ENCODE assay signal across 8 cellular contexts in the genomic region with DNA sequence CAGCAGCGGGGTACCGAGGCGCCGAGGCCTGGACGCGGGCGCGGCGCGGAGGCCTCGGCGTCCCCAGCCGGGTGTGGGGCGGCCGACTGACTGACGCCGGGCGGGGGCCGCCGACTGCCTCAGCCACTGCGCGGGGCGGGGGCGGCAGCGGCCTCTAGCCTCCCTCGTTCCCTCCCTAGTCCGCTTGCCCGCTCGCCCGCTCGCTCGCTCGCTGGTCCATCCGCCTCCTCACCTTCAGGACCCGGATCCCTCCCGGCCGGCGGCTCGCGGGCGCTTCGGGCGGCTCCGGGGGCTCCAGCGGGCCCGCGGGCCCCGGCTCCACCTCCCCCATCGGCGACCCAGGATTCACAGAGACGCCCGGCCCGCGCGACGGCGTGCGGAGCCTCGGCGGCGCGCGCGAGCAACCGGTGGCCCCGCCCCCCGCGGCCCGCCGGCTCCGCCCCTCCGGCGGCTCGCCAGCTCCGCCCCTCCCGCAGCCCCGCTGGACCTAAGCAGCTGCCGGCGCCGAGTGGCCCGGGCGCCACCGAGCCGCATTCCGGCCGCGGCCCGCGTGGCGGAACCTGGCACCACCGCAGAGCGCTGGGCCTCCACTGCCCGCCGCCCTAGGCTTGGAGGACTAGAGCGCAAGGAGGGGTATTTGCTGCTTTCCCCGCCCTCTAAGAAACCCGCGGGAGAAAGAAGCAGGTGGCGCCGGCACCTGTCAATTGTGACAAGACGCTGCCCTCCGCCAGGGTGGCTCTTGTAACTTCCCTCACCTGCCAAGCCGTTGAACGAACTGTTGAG. TPM values are rescaled to one million over a fixed set of nuclear protein-coding genes. Genes with fewer than 3 reads are reported as not detected.
DNase-seq lines count a peak whose midpoint lies in the region; ATAC-seq, FAIRE-seq and TF ChIP-seq lines count a peak whose summit lies in the region.

No MANE protein-coding gene starts in this region.

- H2AFZ ChIP-seq in HepG2 (ENCODE audit: low read length), result peak overlapping the region; percentile 57

- DNase-seq in ACHN, result peak; percentile 81
- peak; percentile 77 for DNase-seq in NCI-H345 (lab: John Stamatoyannopoulos, UW)
- DNase-seq in activated CD4-positive, alpha-beta T cell treated with anti-CD3 and anti-CD28 coated beads for 48 hours, result peak; percentile 82
- peak; percentile 81 for DNase-seq in coronary artery (ENCODE audit: low spot score)
- DNase-seq in HepG2 (ENCODE audit: low spot score), result peak; percentile 49
- DNase-seq in stimulated activated CD4-positive, alpha-beta T cell treated with anti-CD3 and anti-CD28 coated beads, Interleukin-2, amount 100 ng/mL, for 48 hours, result peak; percentile 63 to 80

- H3K36me3 ChIP-seq in HepG2 (replicated peaks in 1 of 2; ENCODE audit: control insufficient read depth in 1 of 2, insufficient read depth in 2 of 2, low read length in 2 of 2), result no peaks in the 10 kb centered on the region

- H3K79me2 ChIP-seq in HepG2 (ENCODE audit: insufficient read depth, low read length), result peaks cover 6% of the 10 kb centered on the region

- H3K9me3 ChIP-seq in HepG2 (ENCODE audit: low read length), result no peaks in the 10 kb centered on the region

- no peak for TF ChIP-seq EP300 in HepG2 (IDR thresholded peaks at IDR 0.05; ENCODE audit: low read depth in 2 of 2, low read length in 2 of 2)
- no peak for TF ChIP-seq EP300 in HepG2 (CRISPR knock-in tag; IDR thresholded peaks at IDR 0.05; ENCODE audit: borderline replicate concordance)

- peaks cover 4% of the 10 kb centered on the region; the same call in 1 of the 2 replicates for H4K20me1 ChIP-seq in HepG2 (ENCODE audit: insufficient read depth, low read length)

- BruUV-seq in HepG2 (replicated peaks; lab: Mats Ljungman, UMichigan), result no TSS peak

- CTCF ChIA-PET in HepG2 (lab: Yijun Ruan, JAX; ENCODE audit: low intra/inter-chr PET ratio, low total read pairs), result no interaction called here

- H3K4me2 ChIP-seq in HepG2 (ENCODE audit: low read depth, low read length), result peak overlapping the region; percentile 98

- no peak for TF ChIP-seq CTCF in coronary artery (IDR thresholded peaks at IDR 0.05)
- TF ChIP-seq CTCF in HepG2 (CRISPR knock-in tag; IDR thresholded peaks at IDR 0.05), result peak; percentile 10; the same call in 1 of the 2 replicates

- ATAC-seq in GM18517 (IDR thresholded peaks at IDR 0.05; ENCODE audit: unreplicated experiment) (peak; percentile 66), HG03025 (IDR thresholded peaks at IDR 0.05; ENCODE audit: low FRiP score, unreplicated experiment) (peak; percentile 72), HepG2 (peak; percentile 87)

- peak; percentile 53 to 55 for TF ChIP-seq POLR2A in HepG2 (IDR thresholded peaks at IDR 0.05; ENCODE audit: insufficient read depth in 1 of 2, low read depth in 2 of 2, low read length in 2 of 2)

- peak; percentile 50 for TF ChIP-seq RAD21 in HepG2 (CRISPR knock-in tag; IDR thresholded peaks at IDR 0.05)

- H3K27me3 ChIP-seq in HepG2 (ENCODE audit: control insufficient read depth in 1 of 2, insufficient read depth in 2 of 2, low read length in 2 of 2), result no peaks in the 10 kb centered on the region; a peak in 1 of 5 replicates

- FAIRE-seq in HepG2 (lab: Jason Lieb, UNC), result no peak

- POLR2A ChIA-PET in HepG2 (lab: Yijun Ruan, JAX), result interaction anchor here (1.0 kb wide), 1 partner anchor 9 kb away, joined by 3 read pairs; no protein-coding TSS in a partner anchor

- in situ Hi-C loops in ACHN (cut with HindIII; ENCODE audit: low pct_ligation_motif_present, low pct_unique_long_range_greater_than_20kb, low sequenced_read_pairs), result no loop called here
- in situ Hi-C loops in HepG2 (cut with HindIII; ENCODE audit: extremely low pct_ligation_motif_present, low pct_unique_long_range_greater_than_20kb), result no loop called here

- H3K9ac ChIP-seq in HepG2 (ENCODE audit: insufficient read depth, low read depth, low read length), result peak overlapping the region; percentile 80

- WGBS in HepG2 (ENCODE audit: low lambda C conversion rate), result 0% methylated on average over 11 of the region's 104 CpGs

- H3K27ac ChIP-seq in coronary artery (peak overlapping the region; percentile 84 to 91), HepG2 (ENCODE audit: extremely low read length, insufficient read depth, low read length) (peak overlapping the region; percentile 69)

- peaks cover 38% of the 10 kb centered on the region for H3K4me1 ChIP-seq in HepG2 (ENCODE audit: insufficient read depth, low read length)

- intact Hi-C loops in HepG2 (cut with micrococcal nuclease; ENCODE audit: unreplicated experiment), result loop anchor here (5.0 kb wide), 1 partner anchor 51 kb away; no protein-coding TSS in a partner anchor

- peak overlapping the region; percentile 80 for H3K4me3 ChIP-seq in coronary artery
- peak overlapping the region; percentile 77 to 88 (median 87) for H3K4me3 ChIP-seq in HepG2 (replicated peaks in 1 of 3; ENCODE audit: insufficient read depth in 1 of 3, low read depth in 2 of 3, low read length in 3 of 3)

TF ChIP-seq in HepG2, 621 proteins besides CTCF, POLR2A, EP300 and RAD21 (continues in another document):
- 0 out of 2 replicates have a peak, but pooled peaks have one; percentile 5 for TF ChIP-seq ZNF263 (CRISPR knock-in tag; IDR thresholded peaks at IDR 0.05)
- TF ChIP-seq ZNF256 (CRISPR knock-in tag; conservative IDR thresholded peaks at IDR 0.05), result no peak
- no peak for TF ChIP-seq ZNF841 (CRISPR knock-in tag; IDR thresholded peaks at IDR 0.05; ENCODE audit: borderline replicate concordance)
- TF ChIP-seq HOXA9 (CRISPR knock-in tag; IDR thresholded peaks at IDR 0.05; ENCODE audit: borderline replicate concordance), result no peak
- peak; percentile 21; the same call in 1 of the 2 replicates for TF ChIP-seq TAF1 (CRISPR knock-in tag; IDR thresholded peaks at IDR 0.05)
- TF ChIP-seq YY1 (IDR thresholded peaks at IDR 0.05; ENCODE audit: insufficient read depth, insufficient replicate concordance, low read depth, low read length), result peak; percentile 39
- TF ChIP-seq ZNF101 (CRISPR knock-in tag; IDR thresholded peaks at IDR 0.05; ENCODE audit: borderline replicate concordance, low read depth), result 0 out of 2 replicates have a peak, but pooled peaks have one; percentile 9
- 0 out of 2 replicates have a peak, but pooled peaks have one; percentile 58 for TF ChIP-seq ZNF136 (CRISPR knock-in tag; IDR thresholded peaks at IDR 0.05; ENCODE audit: low read depth)
- peak; percentile 47; the same call in 1 of the 2 replicates for TF ChIP-seq ZZZ3 (CRISPR knock-in tag; IDR thresholded peaks at IDR 0.05; ENCODE audit: borderline replicate concordance)
- TF ChIP-seq, protein P1, sequence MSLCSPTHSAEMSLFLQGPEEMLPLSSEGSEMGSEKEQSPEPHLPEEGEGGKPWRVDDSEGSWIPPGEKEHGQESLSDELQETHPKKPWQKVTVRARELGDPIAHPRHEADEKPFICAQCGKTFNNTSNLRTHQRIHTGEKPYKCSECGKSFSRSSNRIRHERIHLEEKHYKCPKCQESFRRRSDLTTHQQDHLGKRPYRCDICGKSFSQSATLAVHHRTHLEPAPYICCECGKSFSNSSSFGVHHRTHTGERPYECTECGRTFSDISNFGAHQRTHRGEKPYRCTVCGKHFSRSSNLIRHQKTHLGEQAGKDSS (CRISPR knock-in tag; IDR thresholded peaks at IDR 0.05; ENCODE audit: borderline replicate concordance, low read depth), result 0 out of 2 replicates have a peak, but pooled peaks have one; percentile 26
- TF ChIP-seq ZFP36 (IDR thresholded peaks at IDR 0.05; ENCODE audit: borderline replicate concordance, low read depth, low read length, partially characterized antibody), result no peak
- no peak; the same call in 1 of the 2 replicates for TF ChIP-seq KAT7 (CRISPR knock-in tag; IDR thresholded peaks at IDR 0.05; ENCODE audit: borderline replicate concordance)
- TF ChIP-seq SOX5 (CRISPR knock-in tag; IDR thresholded peaks at IDR 0.05; ENCODE audit: borderline replicate concordance), result no peak

RNA-seq across cellular contexts. Expression of a gene that starts 0.8 kb away (rescaled TPM):
- 8.9 and 9.6 TPM in 2 replicates for total RNA-seq in HepG2 (2016; rRNA removed; fragmentation: Illumina TruSeq; extraction: Trizol)
- total RNA-seq in HepG2 (2016; cell fraction: cytosol; rRNA removed; fragmentation: Illumina TruSeq; extraction: Trizol; ENCODE audit: low read depth), result 11.8 and 13.6 TPM in 2 replicates
- total RNA-seq in HepG2 (2016; cell fraction: insoluble cytoplasmic fraction; rRNA removed; fragmentation: Illumina TruSeq; extraction: Trizol), result 8.2 and 9.0 TPM in 2 replicates
- 7.0 and 7.7 TPM in 2 replicates for total RNA-seq in HepG2 (2016; cell fraction: membrane; rRNA removed; fragmentation: Illumina TruSeq; extraction: Trizol)
- total RNA-seq in HepG2 (2016; cell fraction: nucleus; rRNA removed; fragmentation: Illumina TruSeq; extraction: Trizol), result 10.5 and 11.4 TPM in 2 replicates
- 8.9 and 13.8 TPM in 2 replicates for polyA plus RNA-seq in HepG2 (2011; rRNA removed)
- polyA plus RNA-seq in HepG2 (2011; cell fraction: cytosol; rRNA removed), result 6.1 and 9.0 TPM in 2 replicates
- polyA plus RNA-seq in HepG2 (2011; cell fraction: nucleus; rRNA removed), result 10.8 and 14.3 TPM in 2 replicates
- 5.4 and 5.8 TPM in 2 replicates for polyA plus RNA-seq in HepG2 (2012)
- polyA plus RNA-seq in HepG2 (2016; cell fraction: cytosol; fragmentation: Illumina TruSeq; extraction: Trizol; ENCODE audit: low read depth), result 0.49 and 0.51 TPM in 2 replicates
- polyA plus RNA-seq in HepG2 (2016; cell fraction: insoluble cytoplasmic fraction; fragmentation: Illumina TruSeq; extraction: Trizol; ENCODE audit: low read depth), result 4.9 and 5.3 TPM in 2 replicates
- 0.70 and 0.99 TPM in 2 replicates for polyA plus RNA-seq in HepG2 (2016; cell fraction: membrane; fragmentation: Illumina TruSeq; extraction: Trizol; ENCODE audit: low read depth)
- 10.8 and 11.1 TPM in 2 replicates for polyA plus RNA-seq in HepG2 (2016; cell fraction: nucleus; fragmentation: Illumina TruSeq; extraction: Trizol; ENCODE audit: insufficient read depth, low read depth)
- 27.4 and 35.4 TPM in 2 replicates for polyA minus RNA-seq in HepG2 (2011; rRNA and poly(A)+ RNA removed; ENCODE audit: low replicate concordance)
- polyA minus RNA-seq in HepG2 (2011; cell fraction: cytosol; rRNA and poly(A)+ RNA removed), result 14.7 and 18.3 TPM in 2 replicates
- polyA minus RNA-seq in HepG2 (2011; cell fraction: nucleus; rRNA and poly(A)+ RNA removed), result 23.0 and 30.5 TPM in 2 replicates

Comparison
In these comparisons a context has a peak if more than half of its experiments do, and no peak if none do; other contexts are left out.
1. Peak in every context shown above with its lines: DNase-seq, ATAC-seq, H3K4me3 ChIP-seq and H3K27ac ChIP-seq.